ENCODE assay signal across 3 cellular contexts in the genomic region with DNA sequence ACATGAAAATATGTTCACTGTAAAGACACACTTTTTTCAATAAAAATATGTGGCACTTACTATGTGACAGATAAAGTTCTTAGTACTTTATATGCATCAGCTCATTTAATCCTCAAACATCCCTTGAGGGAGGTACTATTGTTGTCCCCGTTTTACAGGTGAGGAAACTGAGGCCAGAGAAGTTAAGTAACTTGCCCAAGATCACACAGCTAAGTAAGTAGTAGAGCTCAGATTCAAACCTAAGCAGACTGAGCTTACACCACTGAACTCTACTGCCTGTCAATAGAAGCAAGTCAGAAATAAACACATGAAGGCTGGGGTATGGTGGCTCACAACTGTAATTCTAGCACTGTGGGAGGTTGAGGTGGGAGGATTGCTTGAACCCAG.
TF ChIP-seq lines count a peak whose summit lies in the region.

No MANE protein-coding gene starts in this region.

TF ChIP-seq in IMR-90, 13 proteins besides CTCF, POLR2A, EP300 and RAD21:
- TF ChIP-seq CEBPB (IDR thresholded peaks at IDR 0.05; ENCODE audit: low read depth, low read length): no peak
- no peak for TF ChIP-seq NFE2L2 (IDR thresholded peaks at IDR 0.05; ENCODE audit: low read depth, low read length)
- no peak for TF ChIP-seq MXI1 (IDR thresholded peaks at IDR 0.05; ENCODE audit: borderline replicate concordance, low read depth, low read length)

TF ChIP-seq in K562, 482 proteins besides CTCF, POLR2A, EP300 and RAD21:
- TF ChIP-seq RBM25 (IDR thresholded peaks at IDR 0.05; ENCODE audit: low read depth, low read length, severe bottlenecking): peak; percentile 59
- TF ChIP-seq, protein P1, sequence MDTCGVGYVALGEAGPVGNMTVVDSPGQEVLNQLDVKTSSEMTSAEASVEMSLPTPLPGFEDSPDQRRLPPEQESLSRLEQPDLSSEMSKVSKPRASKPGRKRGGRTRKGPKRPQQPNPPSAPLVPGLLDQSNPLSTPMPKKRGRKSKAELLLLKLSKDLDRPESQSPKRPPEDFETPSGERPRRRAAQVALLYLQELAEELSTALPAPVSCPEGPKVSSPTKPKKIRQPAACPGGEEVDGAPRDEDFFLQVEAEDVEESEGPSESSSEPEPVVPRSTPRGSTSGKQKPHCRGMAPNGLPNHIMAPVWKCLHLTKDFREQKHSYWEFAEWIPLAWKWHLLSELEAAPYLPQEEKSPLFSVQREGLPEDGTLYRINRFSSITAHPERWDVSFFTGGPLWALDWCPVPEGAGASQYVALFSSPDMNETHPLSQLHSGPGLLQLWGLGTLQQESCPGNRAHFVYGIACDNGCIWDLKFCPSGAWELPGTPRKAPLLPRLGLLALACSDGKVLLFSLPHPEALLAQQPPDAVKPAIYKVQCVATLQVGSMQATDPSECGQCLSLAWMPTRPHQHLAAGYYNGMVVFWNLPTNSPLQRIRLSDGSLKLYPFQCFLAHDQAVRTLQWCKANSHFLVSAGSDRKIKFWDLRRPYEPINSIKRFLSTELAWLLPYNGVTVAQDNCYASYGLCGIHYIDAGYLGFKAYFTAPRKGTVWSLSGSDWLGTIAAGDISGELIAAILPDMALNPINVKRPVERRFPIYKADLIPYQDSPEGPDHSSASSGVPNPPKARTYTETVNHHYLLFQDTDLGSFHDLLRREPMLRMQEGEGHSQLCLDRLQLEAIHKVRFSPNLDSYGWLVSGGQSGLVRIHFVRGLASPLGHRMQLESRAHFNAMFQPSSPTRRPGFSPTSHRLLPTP (IDR thresholded peaks at IDR 0.05; ENCODE audit: borderline replicate concordance, extremely low read depth, insufficient read length): no peak
- peak; percentile 8 for TF ChIP-seq ZFP36 (IDR thresholded peaks at IDR 0.05; ENCODE audit: low read depth, low read length, partially characterized antibody)

TF ChIP-seq in HepG2, 621 proteins besides CTCF, POLR2A, EP300 and RAD21:
- no peak for TF ChIP-seq ZNF781 (CRISPR knock-in tag; IDR thresholded peaks at IDR 0.05; ENCODE audit: borderline replicate concordance, not compliant biosample characterization)
- TF ChIP-seq IRX3 (CRISPR knock-in tag; IDR thresholded peaks at IDR 0.05; ENCODE audit: borderline replicate concordance, low read depth): no peak
- TF ChIP-seq ZMYM4 (CRISPR knock-in tag; IDR thresholded peaks at IDR 0.05): no peak
- TF ChIP-seq ZBTB20 (CRISPR knock-in tag; IDR thresholded peaks at IDR 0.05; ENCODE audit: borderline replicate concordance, low read depth): no peak
- TF ChIP-seq, protein P2, sequence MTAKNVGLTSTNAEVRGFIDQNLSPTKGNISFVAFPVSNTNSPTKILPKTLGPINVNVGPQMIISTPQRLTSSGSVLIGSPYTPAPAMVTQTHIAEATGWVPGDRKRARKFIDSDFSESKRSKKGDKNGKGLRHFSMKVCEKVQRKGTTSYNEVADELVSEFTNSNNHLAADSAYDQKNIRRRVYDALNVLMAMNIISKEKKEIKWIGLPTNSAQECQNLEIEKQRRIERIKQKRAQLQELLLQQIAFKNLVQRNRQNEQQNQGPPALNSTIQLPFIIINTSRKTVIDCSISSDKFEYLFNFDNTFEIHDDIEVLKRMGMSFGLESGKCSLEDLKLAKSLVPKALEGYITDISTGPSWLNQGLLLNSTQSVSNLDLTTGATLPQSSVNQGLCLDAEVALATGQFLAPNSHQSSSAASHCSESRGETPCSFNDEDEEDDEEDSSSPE (CRISPR knock-in tag; IDR thresholded peaks at IDR 0.05): no peak
- no peak for TF ChIP-seq ZNF251 (CRISPR knock-in tag; IDR thresholded peaks at IDR 0.05)
- no peak for TF ChIP-seq TCF7 (IDR thresholded peaks at IDR 0.05; ENCODE audit: low read depth)
- TF ChIP-seq, protein P3, sequence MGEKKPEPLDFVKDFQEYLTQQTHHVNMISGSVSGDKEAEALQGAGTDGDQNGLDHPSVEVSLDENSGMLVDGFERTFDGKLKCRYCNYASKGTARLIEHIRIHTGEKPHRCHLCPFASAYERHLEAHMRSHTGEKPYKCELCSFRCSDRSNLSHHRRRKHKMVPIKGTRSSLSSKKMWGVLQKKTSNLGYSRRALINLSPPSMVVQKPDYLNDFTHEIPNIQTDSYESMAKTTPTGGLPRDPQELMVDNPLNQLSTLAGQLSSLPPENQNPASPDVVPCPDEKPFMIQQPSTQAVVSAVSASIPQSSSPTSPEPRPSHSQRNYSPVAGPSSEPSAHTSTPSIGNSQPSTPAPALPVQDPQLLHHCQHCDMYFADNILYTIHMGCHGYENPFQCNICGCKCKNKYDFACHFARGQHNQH (CRISPR knock-in tag; IDR thresholded peaks at IDR 0.05): no peak
- TF ChIP-seq NFRKB (IDR thresholded peaks at IDR 0.05): no peak
- TF ChIP-seq ZNF232 (CRISPR knock-in tag; IDR thresholded peaks at IDR 0.05; ENCODE audit: borderline replicate concordance): no peak
- no peak for TF ChIP-seq GZF1 (CRISPR knock-in tag; IDR thresholded peaks at IDR 0.05)
- no peak for TF ChIP-seq PRDM15 (CRISPR knock-in tag; IDR thresholded peaks at IDR 0.05)
- no peak for TF ChIP-seq ADNP (CRISPR knock-in tag; IDR thresholded peaks at IDR 0.05)
- no peak for TF ChIP-seq DNMT3B (CRISPR knock-in tag; conservative IDR thresholded peaks at IDR 0.05)
